In the genomic region with DNA sequence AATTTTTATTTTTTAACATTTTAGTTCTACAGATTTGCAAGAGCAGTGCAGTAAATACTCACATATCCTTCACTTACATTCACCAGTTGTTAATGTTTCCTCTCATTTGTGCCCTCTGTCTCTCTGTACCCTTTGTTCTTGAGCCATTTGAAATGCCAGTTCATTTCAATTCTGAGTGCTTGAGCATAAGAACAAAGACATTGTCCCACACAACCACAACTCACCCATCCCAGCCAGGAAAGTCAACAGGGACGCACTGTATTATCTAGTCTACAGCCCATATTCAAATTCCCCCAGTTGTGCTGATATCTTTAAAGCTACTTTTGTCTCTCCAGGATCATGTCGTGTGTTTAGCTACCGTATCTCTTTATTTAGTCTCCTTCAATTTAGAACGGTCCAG, we compare ENCODE assay signal across 22 cellular contexts.
DNase-seq lines count a peak whose midpoint lies in the region; ATAC-seq and TF ChIP-seq lines count a peak whose summit lies in the region.
"Had no signal": no experiment of that assay in that cellular context is flagged by ENCODE, and none has a peak within 500 bp of the region (broad histone marks: within the 10 kb centered on the region; RNA-seq: fewer than 3 reads in every experiment).

No MANE protein-coding gene starts in this region.

- ATAC-seq in GM23338 (peak; percentile 59), GM21447 (IDR thresholded peaks at IDR 0.05; ENCODE audit: unreplicated experiment) (no peak), GM21717 (IDR thresholded peaks at IDR 0.05; ENCODE audit: unreplicated experiment) (no peak)
- ATAC-seq in activated T-cell treated with anti-CD3 and anti-CD28 coated beads, Interleukin-2, amount 50 U/mL, for 4 hours: no peak
- ATAC-seq: A549, HCT116 had no signal

- H3K27ac Mint-ChIP-seq in GM23338: no peak overlapping the region
- H3K27ac Mint-ChIP-seq in neural crest cell (ENCODE audit: unreplicated experiment): peak overlapping the region; percentile 3
- H3K27ac Mint-ChIP-seq: B cell; CD4-positive, CD25-positive, alpha-beta regulatory T cell; H9 had no signal

- no peaks in the 10 kb centered on the region for H3K9me3 Mint-ChIP-seq in GM23338
- no peaks in the 10 kb centered on the region for H3K9me3 Mint-ChIP-seq in neural crest cell
- no peaks in the 10 kb centered on the region for H3K9me3 Mint-ChIP-seq in activated T-cell treated with anti-CD3 and anti-CD28 coated beads, Interleukin-2, amount 50 U/mL, for 4 hours
- H3K9me3 Mint-ChIP-seq: CD8-positive, alpha-beta memory T cell; H9 had no signal

- no peak overlapping the region; the same call in 1 of the 2 replicates for H2AFZ ChIP-seq in GM23338
- H2AFZ ChIP-seq: GM23248 had no signal

- DNase-seq in GM23338 (ENCODE audit: low spot score): peak; percentile 13
- DNase-seq in globus pallidus (ENCODE audit: low spot score): peak; percentile 38
- no peak for DNase-seq in neural crest cell (ENCODE audit: low read depth, low spot score)
- DNase-seq in superior temporal gyrus (ENCODE audit: extremely low spot score): peak; percentile 46
- no peak for DNase-seq in activated T-cell treated with anti-CD3 and anti-CD28 coated beads, Interleukin-2, amount 50 U/mL, for 4 hours
- DNase-seq: 8988T; ACHN; CD4-positive, CD25-positive, alpha-beta regulatory T cell; CD8-positive, alpha-beta memory T cell; DMS 273 treated with DMSO at 0.1 percent for 48 hours; DMS79; EL; GF-D8; GM23248; H9 had no signal

- H3F3A ChIP-seq in GM23338 (replicated peaks; ENCODE audit: low read depth): no peaks in the 10 kb centered on the region

- H3K27me3 Mint-ChIP-seq in GM23338 (ENCODE audit: insufficient read depth, low read depth, poor library complexity): peaks cover 2% of the 10 kb centered on the region
- H3K27me3 Mint-ChIP-seq in neural crest cell (ENCODE audit: low read depth): peaks cover 7% of the 10 kb centered on the region
- peaks cover 9% of the 10 kb centered on the region for H3K27me3 Mint-ChIP-seq in activated T-cell treated with anti-CD3 and anti-CD28 coated beads, Interleukin-2, amount 50 U/mL, for 4 hours (ENCODE audit: low read depth)

- H3K4me3 Mint-ChIP-seq in GM23338: no peak overlapping the region
- H3K4me3 Mint-ChIP-seq in neural crest cell: no peak overlapping the region
- no peak overlapping the region for H3K4me3 Mint-ChIP-seq in activated T-cell treated with anti-CD3 and anti-CD28 coated beads, Interleukin-2, amount 50 U/mL, for 4 hours
- H3K4me3 Mint-ChIP-seq: B cell; CD8-positive, alpha-beta memory T cell; H9 had no signal

- H4K20me1 ChIP-seq in GM23338 (replicated peaks; ENCODE audit: insufficient read depth): no peaks in the 10 kb centered on the region
- H4K20me1 ChIP-seq: BLaER1 had no signal

- peaks cover 14% of the 10 kb centered on the region for H3K4me1 ChIP-seq in GM23338 (ENCODE audit: insufficient read depth)
- H3K4me1 ChIP-seq: A549 had no signal

- H3K27me3 ChIP-seq in GM23338 (ENCODE audit: insufficient read depth): no peaks in the 10 kb centered on the region
- H3K27me3 ChIP-seq: BLaER1 had no signal

- H3K9me2 ChIP-seq in GM23338 (ENCODE audit: insufficient read depth): no peaks in the 10 kb centered on the region

- H3K36me3 Mint-ChIP-seq in GM23338 (ENCODE audit: low read depth): no peaks in the 10 kb centered on the region
- H3K36me3 Mint-ChIP-seq in neural crest cell (ENCODE audit: low read depth): no peaks in the 10 kb centered on the region
- no peaks in the 10 kb centered on the region for H3K36me3 Mint-ChIP-seq in activated T-cell treated with anti-CD3 and anti-CD28 coated beads, Interleukin-2, amount 50 U/mL, for 4 hours (ENCODE audit: insufficient read depth)
- H3K36me3 Mint-ChIP-seq: CD4-positive, CD25-positive, alpha-beta regulatory T cell; CD8-positive, alpha-beta memory T cell had no signal

- no peak for TF ChIP-seq CTCF in GM23338 (conservative IDR thresholded peaks at IDR 0.05; ENCODE audit: low read depth in 2 of 2)
- no peak for TF ChIP-seq CTCF in neural crest cell (conservative IDR thresholded peaks at IDR 0.05)

- H3K79me2 ChIP-seq in GM23338 (replicated peaks; ENCODE audit: insufficient read depth): no peaks in the 10 kb centered on the region

- H3K4me1 Mint-ChIP-seq in GM23338 (peaks cover 5% of the 10 kb centered on the region; the same call in 2 of the 3 replicates), neural crest cell (peaks cover 6% of the 10 kb centered on the region)
- peaks cover 3% of the 10 kb centered on the region for H3K4me1 Mint-ChIP-seq in activated T-cell treated with anti-CD3 and anti-CD28 coated beads, Interleukin-2, amount 50 U/mL, for 4 hours (ENCODE audit: low read depth)
- H3K4me1 Mint-ChIP-seq: B cell; CD4-positive, CD25-positive, alpha-beta regulatory T cell had no signal

- H3K27ac ChIP-seq in GM23338 (ENCODE audit: low read depth): no peak overlapping the region
- H3K27ac ChIP-seq: A549, BLaER1, C4-2B, GM23248 had no signal

- no peak overlapping the region for H3K4me2 ChIP-seq in GM23338

- H3K4me3 ChIP-seq in GM23338: no peak overlapping the region
- H3K4me3 ChIP-seq: A549, BLaER1, GM23248 had no signal

- no peaks in the 10 kb centered on the region for H3K36me3 ChIP-seq in GM23338 (ENCODE audit: insufficient read depth)
- H3K36me3 ChIP-seq: BLaER1 had no signal

TF ChIP-seq in GM23338, 12 proteins besides CTCF, POLR2A, EP300 and RAD21 (continues in another document):
- TF ChIP-seq STAT1 (IDR thresholded peaks at IDR 0.05; ENCODE audit: unreplicated experiment) (no peak), EZH2phosphoT487 (IDR thresholded peaks at IDR 0.05; ENCODE audit: unreplicated experiment) (no peak), EZH2 (IDR thresholded peaks at IDR 0.05; ENCODE audit: low read depth, unreplicated experiment) (no peak), JUNB (IDR thresholded peaks at IDR 0.05; ENCODE audit: unreplicated experiment) (no peak), ZNF331 (CRISPR knock-in tag; IDR thresholded peaks at IDR 0.05; ENCODE audit: low read depth) (no peak)
- TF ChIP-seq, protein P1, sequence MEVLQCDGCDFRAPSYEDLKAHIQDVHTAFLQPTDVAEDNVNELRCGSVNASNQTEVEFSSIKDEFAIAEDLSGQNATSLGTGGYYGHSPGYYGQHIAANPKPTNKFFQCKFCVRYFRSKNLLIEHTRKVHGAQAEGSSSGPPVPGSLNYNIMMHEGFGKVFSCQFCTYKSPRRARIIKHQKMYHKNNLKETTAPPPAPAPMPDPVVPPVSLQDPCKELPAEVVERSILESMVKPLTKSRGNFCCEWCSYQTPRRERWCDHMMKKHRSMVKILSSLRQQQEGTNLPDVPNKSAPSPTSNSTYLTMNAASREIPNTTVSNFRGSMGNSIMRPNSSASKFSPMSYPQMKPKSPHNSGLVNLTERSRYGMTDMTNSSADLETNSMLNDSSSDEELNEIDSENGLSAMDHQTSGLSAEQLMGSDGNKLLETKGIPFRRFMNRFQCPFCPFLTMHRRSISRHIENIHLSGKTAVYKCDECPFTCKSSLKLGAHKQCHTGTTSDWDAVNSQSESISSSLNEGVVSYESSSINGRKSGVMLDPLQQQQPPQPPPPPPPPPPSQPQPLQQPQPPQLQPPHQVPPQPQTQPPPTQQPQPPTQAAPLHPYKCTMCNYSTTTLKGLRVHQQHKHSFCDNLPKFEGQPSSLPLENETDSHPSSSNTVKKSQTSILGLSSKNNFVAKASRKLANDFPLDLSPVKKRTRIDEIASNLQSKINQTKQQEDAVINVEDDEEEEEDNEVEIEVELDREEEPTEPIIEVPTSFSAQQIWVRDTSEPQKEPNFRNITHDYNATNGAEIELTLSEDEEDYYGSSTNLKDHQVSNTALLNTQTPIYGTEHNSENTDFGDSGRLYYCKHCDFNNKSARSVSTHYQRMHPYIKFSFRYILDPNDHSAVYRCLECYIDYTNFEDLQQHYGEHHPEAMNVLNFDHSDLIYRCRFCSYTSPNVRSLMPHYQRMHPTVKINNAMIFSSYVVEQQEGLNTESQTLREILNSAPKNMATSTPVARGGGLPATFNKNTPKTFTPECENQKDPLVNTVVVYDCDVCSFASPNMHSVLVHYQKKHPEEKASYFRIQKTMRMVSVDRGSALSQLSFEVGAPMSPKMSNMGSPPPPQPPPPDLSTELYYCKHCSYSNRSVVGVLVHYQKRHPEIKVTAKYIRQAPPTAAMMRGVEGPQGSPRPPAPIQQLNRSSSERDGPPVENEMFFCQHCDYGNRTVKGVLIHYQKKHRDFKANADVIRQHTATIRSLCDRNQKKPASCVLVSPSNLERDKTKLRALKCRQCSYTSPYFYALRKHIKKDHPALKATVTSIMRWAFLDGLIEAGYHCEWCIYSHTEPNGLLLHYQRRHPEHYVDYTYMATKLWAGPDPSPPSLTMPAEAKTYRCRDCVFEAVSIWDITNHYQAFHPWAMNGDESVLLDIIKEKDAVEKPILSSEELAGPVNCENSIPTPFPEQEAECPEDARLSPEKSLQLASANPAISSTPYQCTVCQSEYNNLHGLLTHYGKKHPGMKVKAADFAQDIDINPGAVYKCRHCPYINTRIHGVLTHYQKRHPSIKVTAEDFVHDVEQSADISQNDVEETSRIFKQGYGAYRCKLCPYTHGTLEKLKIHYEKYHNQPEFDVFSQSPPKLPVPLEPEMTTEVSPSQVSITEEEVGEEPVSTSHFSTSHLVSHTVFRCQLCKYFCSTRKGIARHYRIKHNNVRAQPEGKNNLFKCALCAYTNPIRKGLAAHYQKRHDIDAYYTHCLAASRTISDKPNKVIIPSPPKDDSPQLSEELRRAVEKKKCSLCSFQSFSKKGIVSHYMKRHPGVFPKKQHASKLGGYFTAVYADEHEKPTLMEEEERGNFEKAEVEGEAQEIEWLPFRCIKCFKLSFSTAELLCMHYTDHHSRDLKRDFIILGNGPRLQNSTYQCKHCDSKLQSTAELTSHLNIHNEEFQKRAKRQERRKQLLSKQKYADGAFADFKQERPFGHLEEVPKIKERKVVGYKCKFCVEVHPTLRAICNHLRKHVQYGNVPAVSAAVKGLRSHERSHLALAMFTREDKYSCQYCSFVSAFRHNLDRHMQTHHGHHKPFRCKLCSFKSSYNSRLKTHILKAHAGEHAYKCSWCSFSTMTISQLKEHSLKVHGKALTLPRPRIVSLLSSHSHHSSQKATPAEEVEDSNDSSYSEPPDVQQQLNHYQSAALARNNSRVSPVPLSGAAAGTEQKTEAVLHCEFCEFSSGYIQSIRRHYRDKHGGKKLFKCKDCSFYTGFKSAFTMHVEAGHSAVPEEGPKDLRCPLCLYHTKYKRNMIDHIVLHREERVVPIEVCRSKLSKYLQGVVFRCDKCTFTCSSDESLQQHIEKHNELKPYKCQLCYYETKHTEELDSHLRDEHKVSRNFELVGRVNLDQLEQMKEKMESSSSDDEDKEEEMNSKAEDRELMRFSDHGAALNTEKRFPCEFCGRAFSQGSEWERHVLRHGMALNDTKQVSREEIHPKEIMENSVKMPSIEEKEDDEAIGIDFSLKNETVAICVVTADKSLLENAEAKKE (CRISPR knock-in tag; IDR thresholded peaks at IDR 0.05): no peak

Comparison
In these comparisons a context has a peak if more than half of its experiments do, and no peak if none do; other contexts are left out.
1. DNase-seq: peak in GM23338 (single experiment), globus pallidus (single experiment) and superior temporal gyrus (single experiment); none in neural crest cell (single experiment) and activated T-cell treated with anti-CD3 and anti-CD28 coated beads, Interleukin-2, amount 50 U/mL, for 4 hours (single experiment).